Comparison of ENCODE assay signal across 21 cellular contexts in the genomic region with DNA sequence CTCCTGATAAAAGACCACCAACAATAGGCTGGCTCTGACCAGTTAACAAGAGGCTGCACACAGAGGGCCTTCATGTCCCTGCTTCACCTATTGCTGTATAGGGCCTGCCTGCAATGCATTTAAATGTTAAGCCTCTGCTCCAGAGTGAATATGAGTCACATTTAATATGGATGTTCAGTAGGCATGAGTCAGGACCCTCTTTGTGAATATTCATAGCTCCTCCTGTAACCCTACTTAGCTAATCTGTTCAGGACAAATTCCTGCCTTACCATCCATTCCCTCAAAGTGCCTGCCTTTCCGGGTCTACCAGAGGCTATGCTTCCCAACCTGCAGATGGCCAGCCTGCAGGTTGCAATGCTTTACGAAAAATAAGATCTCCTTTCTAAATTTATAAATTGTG. TPM values are rescaled to one million over a fixed set of nuclear protein-coding genes. Genes with fewer than 3 reads are reported as not detected.
A peak's percentile ranks its signal among the peaks of the same experiment; 100 is the strongest.
DNase-seq lines count a peak whose midpoint lies in the region; ATAC-seq and TF ChIP-seq lines count a peak whose summit lies in the region.
"Had no signal": no experiment of that assay in that cellular context is flagged by ENCODE, and none has a peak within 500 bp of the region (broad histone marks: within the 10 kb centered on the region; RNA-seq: fewer than 3 reads in every experiment).

No MANE protein-coding gene starts in this region.

- H3K4me1 ChIP-seq in transverse colon, result no peaks in the 10 kb centered on the region
- H3K4me1 ChIP-seq in upper lobe of left lung, result no peaks in the 10 kb centered on the region
- H3K4me1 ChIP-seq: tibial artery had no signal

- no peak for ATAC-seq in upper lobe of left lung (ENCODE audit: low FRiP score in 2 of 2)
- ATAC-seq: stimulated activated effector memory CD8-positive, alpha-beta T cell treated with anti-CD3 and anti-CD28 coated beads, Interleukin-12 subunit alpha, Interleukin-12 subunit beta, amount 100 ng/mL, for 72 hours had no signal

- intact Hi-C loops in transverse colon (cut with DNase I; ENCODE audit: low total_unique reads), result no loop called here

- TF ChIP-seq CTCF in choroid plexus epithelial cell (conservative IDR thresholded peaks at IDR 0.05; ENCODE audit: low read depth, low read length) (no peak), transverse colon (IDR thresholded peaks at IDR 0.05) (no peak), upper lobe of left lung (IDR thresholded peaks at IDR 0.05) (no peak)

- H3K4me3 ChIP-seq in choroid plexus epithelial cell (ENCODE audit: low read depth, low read length) (no peak overlapping the region), transverse colon (no peak overlapping the region), upper lobe of left lung (no peak overlapping the region)
- H3K4me3 ChIP-seq: hepatocyte, tibial artery had no signal

- DNase-seq in AG08395 (ENCODE audit: low spot score), result peak; percentile 69
- peak; percentile 1 for DNase-seq in HS-27A (ENCODE audit: low read depth)
- DNase-seq in choroid plexus epithelial cell (ENCODE audit: low read depth), result peak; percentile 15
- DNase-seq in kidney tubule cell (ENCODE audit: low spot score), result peak; percentile 62
- no peak for DNase-seq in transverse colon
- no peak for DNase-seq in dedifferentiated amniotic fluid mesenchymal stem cell (ENCODE audit: extremely low spot score)
- no peak for DNase-seq in upper lobe of left lung
- DNase-seq in cortex of kidney (lab: John Stamatoyannopoulos, UW), result no peak
- DNase-seq: activated CD4-positive, alpha-beta memory T cell treated with anti-CD3 and anti-CD28 coated beads for 36 hours; activated naive CD4-positive, alpha-beta T cell treated with anti-CD3 and anti-CD28 coated beads, Interleukin-2, amount 10 ng/mL, durations not matched to agents 7 days and 5 days; activated T-cell treated with anti-CD3 and anti-CD28 coated beads, Interleukin-2, amount 50 U/mL, for 24 hours; Karpas-422; mesenchymal stem cell; NCI-H1105 treated with DMSO at 0.1 percent for 48 hours; NCI-H69; Right ventricle myocardium superior; T-helper 1 cell; tibial artery had no signal

- H3K36me3 ChIP-seq in transverse colon (no peaks in the 10 kb centered on the region), upper lobe of left lung (no peaks in the 10 kb centered on the region)
- H3K36me3 ChIP-seq: tibial artery had no signal

- H3K27me3 ChIP-seq in transverse colon, result no peaks in the 10 kb centered on the region
- H3K27me3 ChIP-seq in upper lobe of left lung, result no peaks in the 10 kb centered on the region
- H3K27me3 ChIP-seq: hepatocyte, tibial artery had no signal

- in situ Hi-C loops in transverse colon (cut with MboI; ENCODE audit: low pct_ligation_motif_present in 1 of 4, low pct_unique_long_range_greater_than_20kb in 1 of 4, low sequenced_read_pairs in 3 of 4), result no loop called here

- TF ChIP-seq POLR2A in transverse colon (IDR thresholded peaks at IDR 0.05) (no peak), upper lobe of left lung (IDR thresholded peaks at IDR 0.05) (no peak)

- no peak overlapping the region for H3K27ac ChIP-seq in transverse colon
- H3K27ac ChIP-seq in upper lobe of left lung, result no peak overlapping the region
- H3K27ac ChIP-seq: hepatocyte, tibial artery, VCaP had no signal

- 91 to 100% methylated on average over 2 of the region's 2 CpGs for WGBS in transverse colon (ENCODE audit: low coverage in 1 of 2), 2 donors
- WGBS in upper lobe of left lung, 2 donors, result 90 to 91% methylated on average over 2 of the region's 2 CpGs

- H3K9me3 ChIP-seq in transverse colon (no peaks in the 10 kb centered on the region), upper lobe of left lung (no peaks in the 10 kb centered on the region)
- H3K9me3 ChIP-seq: tibial artery had no signal

- TF ChIP-seq EP300 in transverse colon (IDR thresholded peaks at IDR 0.05; ENCODE audit: low read depth) (no peak), upper lobe of left lung (IDR thresholded peaks at IDR 0.05) (no peak)

RNA-seq across cellular contexts. Expression of a gene that starts 32.5 kb away (rescaled TPM):
- total RNA-seq in transverse colon (1 to 10 TPM in 3 of 4 donors, not detected in 1; 1.4 to 3.4 (median 1.7) TPM), upper lobe of left lung (10 to 100 TPM in 1 of 6 donors, 1 to 10 TPM in 5; 1.4 to 25.1 (median 7.1) TPM)
- total RNA-seq: activated CD4-positive, alpha-beta memory T cell treated with anti-CD3 and anti-CD28 coated beads for 36 hours had no signal

Comparison
In these comparisons a context has a peak if more than half of its experiments do, and no peak if none do; other contexts are left out.
1. DNase-seq: peak in AG08395 (single experiment), HS-27A (single experiment), choroid plexus epithelial cell (single experiment) and kidney tubule cell (single experiment); none in transverse colon (single experiment), dedifferentiated amniotic fluid mesenchymal stem cell (single experiment), upper lobe of left lung (0 of 2) and cortex of kidney (single experiment).